Comparison of ENCODE assay signal across 23 cellular contexts in the genomic region with DNA sequence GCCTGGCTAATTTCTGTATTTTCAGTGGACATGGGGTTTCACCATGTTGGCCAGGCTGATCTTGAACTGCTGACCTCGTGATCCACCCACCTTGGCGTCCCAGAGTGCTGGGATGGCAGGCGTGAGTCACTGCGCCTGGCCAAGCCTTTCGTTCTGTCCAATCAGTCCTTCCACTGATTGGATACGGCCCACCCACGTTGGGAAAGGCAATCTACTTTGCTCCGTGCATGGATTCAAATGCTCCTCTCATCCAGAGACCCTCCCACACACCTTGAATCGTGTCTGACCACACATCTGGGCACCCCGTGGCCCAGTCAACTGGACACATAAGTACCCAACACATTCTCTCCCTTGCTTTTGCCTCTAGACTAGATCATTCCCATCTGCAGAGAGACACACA.
DNase-seq lines count a peak whose midpoint lies in the region; TF ChIP-seq lines count a peak whose summit lies in the region.
"Had no signal": no experiment of that assay in that cellular context is flagged by ENCODE, and none has a peak within 500 bp of the region (broad histone marks: within the 10 kb centered on the region; RNA-seq: fewer than 3 reads in every experiment).

No MANE protein-coding gene starts in this region.

- H2BK5ac ChIP-seq in H9 (ENCODE audit: insufficient read length, low read length), result no peak overlapping the region

- H4K5ac ChIP-seq in H9 (ENCODE audit: insufficient read length, low read depth, low read length), result no peak overlapping the region

- no peak overlapping the region for H2AK5ac ChIP-seq in H9 (ENCODE audit: insufficient read length, low read length)

- no peak overlapping the region for H2AFZ ChIP-seq in H9 (ENCODE audit: low read length)
- H2AFZ ChIP-seq: GM23248 had no signal

- H3K27me3 Mint-ChIP-seq in H9 (ENCODE audit: low read depth) (peaks cover 4% of the 10 kb centered on the region; the same call in 1 of the 2 replicates), osteocyte (ENCODE audit: unreplicated experiment) (no peaks in the 10 kb centered on the region)
- no peaks in the 10 kb centered on the region for H3K27me3 Mint-ChIP-seq in activated naive CD4-positive, alpha-beta T cell treated with anti-CD3 and anti-CD28 coated beads, Interleukin-2, amount 10 ng/mL, durations not matched to agents 7 days and 5 days
- H3K27me3 Mint-ChIP-seq: B cell had no signal

- H3K27ac ChIP-seq in H9 (ENCODE audit: insufficient read length, low read depth, low read length) (no peak overlapping the region), HEK293 (ENCODE audit: extremely low read depth, low read depth, low read length) (no peak overlapping the region), coronary artery (no peak overlapping the region)
- H3K27ac ChIP-seq: C4-2B, GM23248, SJCRH30 had no signal

- H4K20me1 ChIP-seq in H9 (ENCODE audit: control insufficient read depth, insufficient read depth, insufficient read length), result no peaks in the 10 kb centered on the region

- no peak overlapping the region for H3K9ac ChIP-seq in H9 (ENCODE audit: extremely low read depth, insufficient read length, low read length)
- H3K9ac ChIP-seq: GM23248 had no signal

- H3K18ac ChIP-seq in H9 (ENCODE audit: insufficient read length, low read depth, low read length), result no peak overlapping the region

- H3K4me2 ChIP-seq in H9 (ENCODE audit: insufficient read depth, insufficient read length, low read length), result no peak overlapping the region

- H3K14ac ChIP-seq in H9 (ENCODE audit: insufficient read depth, low read length), result no peak overlapping the region

- no peak overlapping the region for H2BK15ac ChIP-seq in H9 (ENCODE audit: low read depth, low read length)

- H3K27me3 ChIP-seq in H9 (ENCODE audit: insufficient read depth, low read length), result no peaks in the 10 kb centered on the region
- H3K27me3 ChIP-seq: MG63, SJCRH30 had no signal

- no peaks in the 10 kb centered on the region for H3K79me1 ChIP-seq in H9 (ENCODE audit: insufficient read depth, low read depth, low read length, poor library complexity, severe bottlenecking)

- no CpG with 5 or more reads among the region's 10 CpGs for WGBS in H9 (ENCODE audit: extremely low coverage, insufficient read length, low lambda C conversion rate)

- no peak overlapping the region for H2BK12ac ChIP-seq in H9 (ENCODE audit: insufficient read length, low read depth, low read length)

- no peak overlapping the region for H4K91ac ChIP-seq in H9 (ENCODE audit: insufficient read length, low read depth, low read length)

- H3K9me3 ChIP-seq in H9 (ENCODE audit: control insufficient read depth, low read depth, low read length) (no peaks in the 10 kb centered on the region), HEK293 (ENCODE audit: control insufficient read depth, insufficient read depth, low read depth, low read length) (no peaks in the 10 kb centered on the region)
- H3K9me3 ChIP-seq: Caco-2, HAP-1, SJCRH30 had no signal

- no peak overlapping the region for H3K23ac ChIP-seq in H9 (ENCODE audit: insufficient read length, low read depth, low read length)

- H3K36me3 ChIP-seq in HEK293 (ENCODE audit: control insufficient read depth in 2 of 2, insufficient read depth in 1 of 2, low read length in 2 of 2), result no peaks in the 10 kb centered on the region
- H3K36me3 ChIP-seq: HAP-1, MG63, SJCRH30 had no signal

- H3K56ac ChIP-seq in H9 (ENCODE audit: insufficient read length, low read depth, low read length), result no peak overlapping the region

- CTCF ChIA-PET in HEK293 (lab: Yijun Ruan, JAX), result no interaction called here
- CTCF ChIA-PET in activated naive CD4-positive, alpha-beta T cell treated with anti-CD3 and anti-CD28 coated beads, Interleukin-2, amount 10 ng/mL, durations not matched to agents 7 days and 5 days (lab: Charles Lee), result no interaction called here

- H3T11ph ChIP-seq in H9 (ENCODE audit: low read length), result no peak overlapping the region

- H3K4me1 Mint-ChIP-seq in H9 (peaks cover 7 to 8% of the 10 kb centered on the region in 2 experiments), osteocyte (ENCODE audit: unreplicated experiment) (no peaks in the 10 kb centered on the region)
- no peaks in the 10 kb centered on the region for H3K4me1 Mint-ChIP-seq in activated naive CD4-positive, alpha-beta T cell treated with anti-CD3 and anti-CD28 coated beads, Interleukin-2, amount 10 ng/mL, durations not matched to agents 7 days and 5 days
- H3K4me1 Mint-ChIP-seq: B cell had no signal

- no peaks in the 10 kb centered on the region for H3K79me2 ChIP-seq in H9 (ENCODE audit: insufficient read depth, low read length)

- no peak overlapping the region for H3K4ac ChIP-seq in H9 (ENCODE audit: low read depth, low read length)

- peaks cover 0 to 7% (median 0%) of the 10 kb centered on the region in 3 experiments; a peak in 2 of 7 replicates for H3K36me3 Mint-ChIP-seq in H9 (ENCODE audit: insufficient read depth in 1 of 3, low read depth in 3 of 3)
- H3K36me3 Mint-ChIP-seq in osteocyte (ENCODE audit: unreplicated experiment), result no peaks in the 10 kb centered on the region
- no peaks in the 10 kb centered on the region for H3K36me3 Mint-ChIP-seq in activated naive CD4-positive, alpha-beta T cell treated with anti-CD3 and anti-CD28 coated beads, Interleukin-2, amount 10 ng/mL, durations not matched to agents 7 days and 5 days
- H3K36me3 Mint-ChIP-seq: CD8-positive, alpha-beta T cell had no signal

- H3K4me3 Mint-ChIP-seq in H9 (0 out of 5 replicates have a peak overlapping the region, but pooled peaks of 1 of the 2 experiments have one; percentile 1), osteocyte (ENCODE audit: unreplicated experiment) (no peak overlapping the region)
- no peak overlapping the region for H3K4me3 Mint-ChIP-seq in activated naive CD4-positive, alpha-beta T cell treated with anti-CD3 and anti-CD28 coated beads, Interleukin-2, amount 10 ng/mL, durations not matched to agents 7 days and 5 days
- H3K4me3 Mint-ChIP-seq: B cell; CD8-positive, alpha-beta T cell had no signal

- H3K27ac Mint-ChIP-seq in H9 (peak overlapping the region in 1 of 3 experiments; percentile 25; a peak in 1 of 7 replicates), osteocyte (ENCODE audit: unreplicated experiment) (no peak overlapping the region)
- no peak overlapping the region for H3K27ac Mint-ChIP-seq in activated naive CD4-positive, alpha-beta T cell treated with anti-CD3 and anti-CD28 coated beads, Interleukin-2, amount 10 ng/mL, durations not matched to agents 7 days and 5 days
- H3K27ac Mint-ChIP-seq: B cell; CD8-positive, alpha-beta T cell had no signal

- POLR2A ChIA-PET in HEK293 (lab: Yijun Ruan, JAX), result no interaction called here

- no peaks in the 10 kb centered on the region for H3K4me1 ChIP-seq in H9 (ENCODE audit: insufficient read depth, low read length)
- H3K4me1 ChIP-seq in HEK293 (ENCODE audit: control insufficient read depth, insufficient read depth, low read length), result no peaks in the 10 kb centered on the region
- H3K4me1 ChIP-seq: Caco-2, HAP-1 had no signal

- H4K8ac ChIP-seq in H9 (replicated peaks; ENCODE audit: insufficient read length, low read depth, low read length), result no peak overlapping the region

- TF ChIP-seq CTCF in H9 (conservative IDR thresholded peaks at IDR 0.05) (no peak), HEK293 (tag by site-specific recombination; IDR thresholded peaks at IDR 0.05) (no peak), coronary artery (IDR thresholded peaks at IDR 0.05) (no peak), osteocyte (IDR thresholded peaks at IDR 0.05) (no peak)

- no peak overlapping the region for H2BK20ac ChIP-seq in H9 (ENCODE audit: low read depth, low read length, poor library complexity, severe bottlenecking)

- no peak overlapping the region for H2BK120ac ChIP-seq in H9 (ENCODE audit: low read depth, low read length, poor library complexity, severe bottlenecking)

- no peaks in the 10 kb centered on the region for H3K23me2 ChIP-seq in H9 (ENCODE audit: insufficient read length, low read depth, low read length, poor library complexity, severe bottlenecking)

- H3K4me3 ChIP-seq in HEK293 (ENCODE audit: low read depth, low read length), result no peak overlapping the region
- H3K4me3 ChIP-seq in coronary artery, result no peak overlapping the region
- H3K4me3 ChIP-seq: GM23248, HAP-1, MG63, SJCRH30 had no signal

- peaks cover 4 to 6% of the 10 kb centered on the region in 2 experiments; a peak in 2 of 5 replicates for H3K9me3 Mint-ChIP-seq in H9
- H3K9me3 Mint-ChIP-seq in osteocyte (ENCODE audit: unreplicated experiment), result peaks cover 4% of the 10 kb centered on the region
- H3K9me3 Mint-ChIP-seq in activated naive CD4-positive, alpha-beta T cell treated with anti-CD3 and anti-CD28 coated beads, Interleukin-2, amount 10 ng/mL, durations not matched to agents 7 days and 5 days, result no peaks in the 10 kb centered on the region
- H3K9me3 Mint-ChIP-seq: CD8-positive, alpha-beta T cell had no signal

- DNase-seq in H9 (peak; percentile 12), coronary artery (ENCODE audit: low spot score) (peak; percentile 8), osteocyte (ENCODE audit: extremely low spot score, unreplicated experiment) (peak; percentile 53), NCI-H2171 treated with DMSO at 0.1 percent for 48 hours (lab: John Stamatoyannopoulos, UW) (no peak), UCSD-AML1 (lab: John Stamatoyannopoulos, UW; ENCODE audit: unreplicated experiment) (no peak)
- no peak for DNase-seq in activated naive CD4-positive, alpha-beta T cell treated with anti-CD3 and anti-CD28 coated beads, Interleukin-2, amount 10 ng/mL, durations not matched to agents 7 days and 5 days
- DNase-seq: Caco-2, GM23248, KG1, MG63, NCI-H1105 treated with DMSO at 0.1 percent for 48 hours, NCI-H146, NCI-H1930, NCI-H2107, NCI-H446, NCI-H524 treated with DMSO at 0.1 percent for 48 hours, NCI-H774, SJCRH30 had no signal

TF ChIP-seq in HEK293, 187 proteins besides CTCF, POLR2A, EP300 and RAD21:
- TF ChIP-seq ZNF10 (tag by site-specific recombination; IDR thresholded peaks at IDR 0.05) (peak; percentile 98), ZBTB20 (tag by site-specific recombination; IDR thresholded peaks at IDR 0.05) (no peak)

Comparison
In these comparisons a context has a peak if more than half of its experiments do, and no peak if none do; other contexts are left out.
1. DNase-seq: peak in H9 (single experiment), coronary artery (single experiment) and osteocyte (single experiment); none in NCI-H2171 treated with DMSO at 0.1 percent for 48 hours (single experiment), activated naive CD4-positive, alpha-beta T cell treated with anti-CD3 and anti-CD28 coated beads, Interleukin-2, amount 10 ng/mL, durations not matched to agents 7 days and 5 days (single experiment) and UCSD-AML1 (single experiment).